ENCODE assay signal across 12 cellular contexts in the genomic region with DNA sequence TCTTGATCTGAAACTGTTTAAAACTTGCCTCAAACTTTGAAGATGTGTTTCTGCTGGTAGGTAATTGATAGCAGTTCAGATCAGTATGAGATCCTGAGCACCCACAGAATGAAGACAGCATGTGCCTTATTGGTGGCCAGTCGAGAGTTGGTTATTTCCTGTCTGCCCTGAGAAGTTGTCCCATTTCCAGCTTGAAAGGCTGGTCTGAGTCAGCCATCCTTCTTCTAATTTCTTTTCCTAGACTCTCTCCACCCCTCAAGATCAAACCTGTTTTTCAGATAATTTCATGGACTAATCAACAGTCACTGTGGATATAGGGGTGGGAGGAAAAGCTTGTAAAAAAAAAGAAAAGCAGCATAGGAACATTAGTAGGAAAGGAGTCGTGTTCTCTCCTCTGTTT.
A peak's percentile ranks its signal among the peaks of the same experiment; 100 is the strongest.
DNase-seq lines count a peak whose midpoint lies in the region; ATAC-seq, FAIRE-seq and TF ChIP-seq lines count a peak whose summit lies in the region.
"Had no signal": no experiment of that assay in that cellular context is flagged by ENCODE, and none has a peak within 500 bp of the region (broad histone marks: within the 10 kb centered on the region; RNA-seq: fewer than 3 reads in every experiment).

No MANE protein-coding gene starts in this region.

- H3K4me3 Mint-ChIP-seq in stimulated activated naive CD8-positive, alpha-beta T cell treated with anti-CD3 and anti-CD28 coated beads, Interleukin-15, Interleukin-2, amounts not matched to agents 100 ng/mL and 50 ng/mL, for 24 hours, result peak overlapping the region; percentile 21
- no peak overlapping the region for H3K4me3 Mint-ChIP-seq in activated naive CD8-positive, alpha-beta T cell treated with anti-CD3 and anti-CD28 coated beads, Interleukin-2, amount 50 U/mL, for 24 hours

- H3K27me3 ChIP-seq in keratinocyte (ENCODE audit: control insufficient read depth, extremely low read depth, insufficient read depth, low read length) (no peaks in the 10 kb centered on the region), mesenchymal stem cell (ENCODE audit: control insufficient read depth in 1 of 2, insufficient read depth in 1 of 2, low read length in 2 of 2) (no peaks in the 10 kb centered on the region)
- H3K27me3 ChIP-seq: upper lobe of right lung had no signal

- H3K27ac Mint-ChIP-seq in stimulated activated naive CD8-positive, alpha-beta T cell treated with anti-CD3 and anti-CD28 coated beads, Interleukin-15, Interleukin-2, amounts not matched to agents 100 ng/mL and 50 ng/mL, for 24 hours, result peak overlapping the region; percentile 91
- H3K27ac Mint-ChIP-seq in activated naive CD8-positive, alpha-beta T cell treated with anti-CD3 and anti-CD28 coated beads, Interleukin-2, amount 50 U/mL, for 24 hours, result peak overlapping the region; percentile 80

- no peaks in the 10 kb centered on the region for H3K27me3 Mint-ChIP-seq in stimulated activated naive CD8-positive, alpha-beta T cell treated with anti-CD3 and anti-CD28 coated beads, Interleukin-15, Interleukin-2, amounts not matched to agents 100 ng/mL and 50 ng/mL, for 24 hours
- no peaks in the 10 kb centered on the region for H3K27me3 Mint-ChIP-seq in activated naive CD8-positive, alpha-beta T cell treated with anti-CD3 and anti-CD28 coated beads, Interleukin-2, amount 50 U/mL, for 24 hours

- no peak overlapping the region for H3K14ac ChIP-seq in mesenchymal stem cell (ENCODE audit: low read length in 2 of 2)

- H3K79me1 ChIP-seq in mesenchymal stem cell (replicated peaks; ENCODE audit: low read length, poor library complexity, severe bottlenecking), result peaks cover 27% of the 10 kb centered on the region

- H3K4me2 ChIP-seq in keratinocyte (ENCODE audit: control insufficient read depth, extremely low read depth, insufficient read depth, low read depth, low read length) (no peak overlapping the region), mesenchymal stem cell (ENCODE audit: low read length, poor library complexity, severe bottlenecking) (no peak overlapping the region)

- H4K8ac ChIP-seq in mesenchymal stem cell (ENCODE audit: low read length), result no peak overlapping the region

- no peak overlapping the region for H3K4ac ChIP-seq in mesenchymal stem cell (ENCODE audit: low read depth in 1 of 2, low read length in 2 of 2)

- peaks cover 85% of the 10 kb centered on the region for H3K36me3 Mint-ChIP-seq in stimulated activated naive CD8-positive, alpha-beta T cell treated with anti-CD3 and anti-CD28 coated beads, Interleukin-15, Interleukin-2, amounts not matched to agents 100 ng/mL and 50 ng/mL, for 24 hours (ENCODE audit: low read depth)
- H3K36me3 Mint-ChIP-seq in activated naive CD8-positive, alpha-beta T cell treated with anti-CD3 and anti-CD28 coated beads, Interleukin-2, amount 50 U/mL, for 24 hours (ENCODE audit: low read depth), result peaks cover 60% of the 10 kb centered on the region

- no peak overlapping the region for H3K18ac ChIP-seq in mesenchymal stem cell (ENCODE audit: low read depth in 1 of 2, low read length in 2 of 2)

- H3K27ac ChIP-seq in keratinocyte (ENCODE audit: control insufficient read depth, insufficient read depth, low read length), result no peak overlapping the region
- no peak overlapping the region for H3K27ac ChIP-seq in mesenchymal stem cell (ENCODE audit: low read length, poor library complexity, severe bottlenecking)
- H3K27ac ChIP-seq: upper lobe of right lung had no signal

- H4K91ac ChIP-seq in mesenchymal stem cell (ENCODE audit: low read length), result no peak overlapping the region

- no peaks in the 10 kb centered on the region for H3K9me3 Mint-ChIP-seq in stimulated activated naive CD8-positive, alpha-beta T cell treated with anti-CD3 and anti-CD28 coated beads, Interleukin-15, Interleukin-2, amounts not matched to agents 100 ng/mL and 50 ng/mL, for 24 hours
- no peaks in the 10 kb centered on the region for H3K9me3 Mint-ChIP-seq in activated naive CD8-positive, alpha-beta T cell treated with anti-CD3 and anti-CD28 coated beads, Interleukin-2, amount 50 U/mL, for 24 hours

- no peak overlapping the region for H2AK5ac ChIP-seq in mesenchymal stem cell (ENCODE audit: low read length, severe bottlenecking)

- ATAC-seq in stimulated activated naive CD8-positive, alpha-beta T cell treated with anti-CD3 and anti-CD28 coated beads, Interleukin-15, Interleukin-2, amounts not matched to agents 100 U/mL and 50 U/mL, for 24 hours, result no peak
- ATAC-seq in activated naive CD8-positive, alpha-beta T cell treated with anti-CD3 and anti-CD28 coated beads, Interleukin-2, amount 50 U/mL, for 24 hours, result no peak
- no peak for ATAC-seq in activated CD4-positive, CD25-positive, alpha-beta regulatory T cell treated with anti-CD3 and anti-CD28 coated beads, Interleukin-2, amount 50 U/mL, for 24 hours
- ATAC-seq: upper lobe of right lung had no signal

- H3K79me2 ChIP-seq in keratinocyte (ENCODE audit: control insufficient read depth, insufficient read depth, low read length), result no peaks in the 10 kb centered on the region

- no peaks in the 10 kb centered on the region for H3K9me1 ChIP-seq in keratinocyte (ENCODE audit: control insufficient read depth, extremely low read depth, insufficient read depth, low read length)

- dilution Hi-C loops in keratinocyte (cut with MboI; ENCODE audit: extremely low pct_ligation_motif_present, low sequenced_read_pairs), result no loop called here

- H3K4me1 ChIP-seq in keratinocyte (ENCODE audit: control insufficient read depth, extremely low read depth, insufficient read depth, low read length) (no peaks in the 10 kb centered on the region), mesenchymal stem cell (ENCODE audit: control insufficient read depth, insufficient read depth, low read depth, low read length) (peaks cover 5% of the 10 kb centered on the region)
- H3K4me1 ChIP-seq: upper lobe of right lung had no signal

- H2BK12ac ChIP-seq in mesenchymal stem cell (ENCODE audit: low read length in 2 of 2), result no peak overlapping the region

- no peak overlapping the region for H3K9ac ChIP-seq in keratinocyte (ENCODE audit: control insufficient read depth, extremely low read depth, insufficient read depth, low read length)
- no peak overlapping the region for H3K9ac ChIP-seq in mesenchymal stem cell (ENCODE audit: low read length)

- H3K36me3 ChIP-seq in keratinocyte (ENCODE audit: control insufficient read depth in 2 of 2, extremely low read depth in 1 of 2, insufficient read depth in 2 of 2, low read length in 2 of 2) (no peaks in the 10 kb centered on the region), mesenchymal stem cell (ENCODE audit: control insufficient read depth in 1 of 2, insufficient read depth in 2 of 2, low read depth in 1 of 2, low read length in 2 of 2) (peaks cover 2 to 4% of the 10 kb centered on the region in 2 experiments)
- H3K36me3 ChIP-seq: upper lobe of right lung had no signal

- no peak overlapping the region for H3K4me3 ChIP-seq in keratinocyte (ENCODE audit: control insufficient read depth in 2 of 3, extremely low read depth in 1 of 3, insufficient read depth in 2 of 3, low read depth in 1 of 3, low read length in 3 of 3)
- H3K4me3 ChIP-seq in mesenchymal stem cell (ENCODE audit: insufficient read depth in 1 of 2, low read depth in 1 of 2, low read length in 2 of 2), result no peak overlapping the region
- H3K4me3 ChIP-seq: upper lobe of right lung had no signal

- 58% methylated on average over 2 of the region's 2 CpGs for WGBS in mesenchymal stem cell

- H4K20me1 ChIP-seq in keratinocyte (ENCODE audit: control insufficient read depth, extremely low read depth, insufficient read depth, low read length), result no peaks in the 10 kb centered on the region

- no peak for DNase-seq in stimulated activated naive CD8-positive, alpha-beta T cell treated with anti-CD3 and anti-CD28 coated beads, Interleukin-15, Interleukin-2, amounts not matched to agents 100 U/mL and 50 U/mL, for 24 hours
- no peak for DNase-seq in activated naive CD8-positive, alpha-beta T cell treated with anti-CD3 and anti-CD28 coated beads, Interleukin-2, amount 50 U/mL, for 24 hours
- DNase-seq in keratinocyte (ENCODE audit: low read depth, low spot score) (no peak), mesenchymal stem cell (no peak), foreskin melanocyte (no peak), frontal cortex (ENCODE audit: low spot score in 2 of 2) (no peak)
- DNase-seq: activated T-cell treated with anti-CD3 and anti-CD28 coated beads, Interleukin-2, amount 50 U/mL, for 1 hour; NCI-H446 treated with DMSO at 0.1 percent for 48 hours; right cardiac atrium; upper lobe of right lung had no signal

- no peak overlapping the region for H2BK15ac ChIP-seq in mesenchymal stem cell (ENCODE audit: low read depth, poor library complexity, severe bottlenecking)

- H2AFZ ChIP-seq in keratinocyte (ENCODE audit: control insufficient read depth, low read length) (no peak overlapping the region), mesenchymal stem cell (ENCODE audit: low read depth, low read length) (no peak overlapping the region)

- no peak for TF ChIP-seq CTCF in keratinocyte (optimal IDR thresholded peaks at IDR 0.05 in 1 of 3, IDR thresholded peaks at IDR 0.05 in 1 of 3, conservative IDR thresholded peaks at IDR 0.05 in 1 of 3; ENCODE audit: extremely low read depth in 1 of 3, insufficient read depth in 2 of 3, low read length in 3 of 3)

- peak; percentile 57 for FAIRE-seq in keratinocyte (lab: Jason Lieb, UNC)
- FAIRE-seq in frontal cortex (lab: Jason Lieb, UNC), result no peak

- peaks cover 92% of the 10 kb centered on the region for H3K4me1 Mint-ChIP-seq in stimulated activated naive CD8-positive, alpha-beta T cell treated with anti-CD3 and anti-CD28 coated beads, Interleukin-15, Interleukin-2, amounts not matched to agents 100 ng/mL and 50 ng/mL, for 24 hours (ENCODE audit: low read depth)
- peaks cover 89% of the 10 kb centered on the region for H3K4me1 Mint-ChIP-seq in activated naive CD8-positive, alpha-beta T cell treated with anti-CD3 and anti-CD28 coated beads, Interleukin-2, amount 50 U/mL, for 24 hours

- H3K23ac ChIP-seq in mesenchymal stem cell (ENCODE audit: low read length in 2 of 2), result no peak overlapping the region

- no peak overlapping the region for H2BK5ac ChIP-seq in mesenchymal stem cell (ENCODE audit: low read depth, low read length, poor library complexity, severe bottlenecking)

- no peaks in the 10 kb centered on the region for H3K9me3 ChIP-seq in keratinocyte (ENCODE audit: control insufficient read depth, low read depth, low read length)
- no peaks in the 10 kb centered on the region for H3K9me3 ChIP-seq in mesenchymal stem cell (ENCODE audit: control insufficient read depth, low read length)
- H3K9me3 ChIP-seq: upper lobe of right lung had no signal

- H2BK120ac ChIP-seq in mesenchymal stem cell (ENCODE audit: low read depth, low read length), result no peak overlapping the region
